In the genomic region with DNA sequence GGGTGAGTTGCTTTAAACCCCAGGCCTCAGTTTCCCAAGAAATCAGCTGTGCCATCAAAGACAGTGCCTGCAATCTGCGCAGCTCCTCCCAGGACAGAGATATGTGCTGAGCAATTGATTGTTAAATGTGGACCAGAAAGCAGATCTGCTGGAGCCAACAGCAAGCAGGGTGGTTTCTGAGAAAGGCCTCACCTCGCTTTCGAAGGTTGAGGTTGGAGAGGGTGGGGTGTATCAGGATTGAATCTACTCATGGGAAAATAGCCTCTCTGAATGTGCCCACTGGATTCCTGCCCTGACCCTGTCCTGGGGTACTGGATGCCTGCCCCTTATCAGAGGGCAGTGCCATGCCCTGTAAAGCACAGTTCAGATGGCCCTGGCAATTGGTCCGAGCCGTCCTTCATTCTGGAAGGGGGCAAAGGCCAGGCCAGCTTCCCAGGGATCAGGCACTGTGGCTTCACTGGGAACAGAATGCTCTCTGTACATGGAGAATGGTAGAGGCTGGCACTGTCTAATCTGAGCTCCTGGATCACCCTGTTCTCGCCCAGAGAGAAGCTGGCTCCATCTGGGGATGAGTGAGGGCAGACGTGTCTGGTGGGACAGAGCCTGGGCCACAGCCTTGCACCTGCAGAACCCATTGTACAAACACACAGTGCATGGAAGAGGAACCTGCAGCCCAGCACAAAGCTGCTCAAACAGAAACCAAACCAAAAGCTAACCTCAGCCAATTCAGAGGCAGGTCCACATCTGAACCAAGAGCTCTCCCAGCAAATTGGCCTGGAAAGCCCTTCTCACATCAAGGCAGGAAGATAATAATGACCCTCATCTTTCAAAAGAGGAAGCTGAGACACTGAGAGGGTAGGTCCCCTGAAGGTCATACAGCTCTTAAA, we compare ENCODE assay signal across 13 cellular contexts. TPM values are rescaled to one million over a fixed set of nuclear protein-coding genes. Genes with fewer than 3 reads are reported as not detected.
DNase-seq lines count a peak whose midpoint lies in the region; ATAC-seq lines count a peak whose summit lies in the region.
"Had no signal": no experiment of that assay in that cellular context is flagged by ENCODE, and none has a peak within 500 bp of the region (broad histone marks: within the 10 kb centered on the region; RNA-seq: fewer than 3 reads in every experiment).

No MANE protein-coding gene starts in this region.

- no peaks in the 10 kb centered on the region for H3K9me3 ChIP-seq in GM23248 (ENCODE audit: low read depth)
- H3K9me3 ChIP-seq: gastrocnemius medialis had no signal

- in situ Hi-C loops in GM23248 (cut with MboI), result no loop called here

- no peaks in the 10 kb centered on the region for H3K9me2 ChIP-seq in GM23248 (ENCODE audit: insufficient read depth)

- ATAC-seq in GM18868 (IDR thresholded peaks at IDR 0.05; ENCODE audit: unreplicated experiment), result no peak
- no peak for ATAC-seq in GM21786 (IDR thresholded peaks at IDR 0.05; ENCODE audit: unreplicated experiment)
- ATAC-seq: gastrocnemius medialis had no signal

- no peaks in the 10 kb centered on the region for H4K20me1 ChIP-seq in GM23248 (ENCODE audit: insufficient read depth)

- no peak overlapping the region for H3K4me3 ChIP-seq in GM23248
- H3K4me3 ChIP-seq: gastrocnemius medialis had no signal

- peak overlapping the region; percentile 51 for H2AFZ ChIP-seq in GM23248

- H3K4me1 ChIP-seq in GM23248 (ENCODE audit: insufficient read depth), result 0 out of 2 replicates have a peak, but pooled peaks cover 4% of the 10 kb centered on the region
- H3K4me1 ChIP-seq: gastrocnemius medialis had no signal

- intact Hi-C loops in posterior cingulate gyrus (cut with DNase I), result no loop called here

- H3K27me3 ChIP-seq in GM23248 (replicated peaks; ENCODE audit: insufficient read depth), result peaks cover 12% of the 10 kb centered on the region; the same call in 1 of the 2 replicates
- H3K27me3 ChIP-seq: gastrocnemius medialis had no signal

- WGBS in GM23248 (ENCODE audit: low coverage in 1 of 2, low lambda C conversion rate in 2 of 2, missing lambda C conversion rate in 2 of 2), 2 experiments, result 77% methylated on average over 7 of the region's 7 CpGs

- no peaks in the 10 kb centered on the region for H3F3A ChIP-seq in GM23248 (ENCODE audit: insufficient read depth)

- H3K9ac ChIP-seq in GM23248, result no peak overlapping the region

- H3K4me2 ChIP-seq in GM23248 (ENCODE audit: unreplicated experiment), result no peak overlapping the region

- H3K27ac ChIP-seq in GM23248, result no peak overlapping the region
- H3K27ac ChIP-seq: gastrocnemius medialis had no signal

- no peaks in the 10 kb centered on the region for H3K79me2 ChIP-seq in GM23248 (ENCODE audit: insufficient read depth)

- H3K36me3 ChIP-seq in GM23248 (ENCODE audit: low read depth), result no peaks in the 10 kb centered on the region
- H3K36me3 ChIP-seq: gastrocnemius medialis had no signal

- no peak for DNase-seq in GM23248
- DNase-seq in amygdala (lab: John Stamatoyannopoulos, UW), result peak in 37 of 56 donors; percentile 21 to 79 (median 49)
- DNase-seq in hypothalamus (lab: John Stamatoyannopoulos, UW), result peak in 34 of 51 donors; percentile 8 to 82 (median 46)
- DNase-seq in posterior cingulate gyrus, result peak in 8 of 10 donors; percentile 47 to 94 (median 70)
- DNase-seq in dedifferentiated amniotic fluid mesenchymal stem cell (ENCODE audit: extremely low spot score), result no peak
- DNase-seq in cerebellar nuclear complex (lab: John Stamatoyannopoulos, UW), result no peak
- DNase-seq: activated CD4-positive, alpha-beta T cell treated with anti-CD3 and anti-CD28 coated beads for 48 hours; gastrocnemius medialis; NCI-H1105 treated with DMSO at 0.1 percent for 48 hours; NCI-H69; SW 1271 had no signal

RNA-seq across cellular contexts. Expression of a gene that starts 15.2 kb away (rescaled TPM):
- 13.6 and 14.7 TPM in 2 replicates for total RNA-seq in GM23248 (2014; rRNA removed; shearing (Covaris generic))
- polyA plus RNA-seq in GM23248 (2016; fragmentation: Nextera tagmentation; extraction: Ambion mirVana), result 15.7 and 17.2 TPM in 2 replicates

RNA-seq across cellular contexts. Expression of a gene that starts 20.0 kb away (rescaled TPM):
- total RNA-seq in GM23248 (2014; rRNA removed; shearing (Covaris generic)), result 50.4 and 64.4 TPM in 2 replicates
- 38.4 and 42.0 TPM in 2 replicates for polyA plus RNA-seq in GM23248 (2016; fragmentation: Nextera tagmentation; extraction: Ambion mirVana)

Comparison
In these comparisons a context has a peak if more than half of its experiments do, and no peak if none do; other contexts are left out.
1. DNase-seq: peak in amygdala (37 of 56), hypothalamus (34 of 51) and posterior cingulate gyrus (8 of 10); none in GM23248 (single experiment), dedifferentiated amniotic fluid mesenchymal stem cell (single experiment) and cerebellar nuclear complex (0 of 2).